ENCODE assay signal across 8 cellular contexts in genomic region chr3:45656575-45657363, GRCh38. TPM values are rescaled to one million over a fixed set of nuclear protein-coding genes. Genes with fewer than 3 reads are reported as not detected.
DNase-seq lines count a peak whose midpoint lies in the region; ATAC-seq and TF ChIP-seq lines count a peak whose summit lies in the region.

No MANE protein-coding gene starts in this region.

- H3K4me2 ChIP-seq in OCI-LY3 (ENCODE audit: low read length): peak overlapping the region; percentile 18

- H3K36me3 ChIP-seq in OCI-LY3 (replicated peaks; ENCODE audit: low read depth, low read length): peaks cover 12% of the 10 kb centered on the region
- H3K36me3 ChIP-seq in naive thymus-derived CD4-positive, alpha-beta T cell (ENCODE audit: control insufficient read depth in 2 of 3, insufficient read depth in 3 of 3, low read length in 3 of 3): no peaks in the 10 kb centered on the region

- no peak overlapping the region for H3K27ac ChIP-seq in OCI-LY3 (ENCODE audit: low read length)
- no peak overlapping the region for H3K27ac ChIP-seq in naive thymus-derived CD4-positive, alpha-beta T cell (ENCODE audit: low read depth, low read length)

- peak overlapping the region in 2 of 4 donors; percentile 29 to 63 for H3K4me3 Mint-ChIP-seq in IgD-negative memory B cell
- H3K4me3 Mint-ChIP-seq in naive thymus-derived CD4-positive, alpha-beta T cell: no peak overlapping the region
- H3K4me3 Mint-ChIP-seq in stimulated activated effector memory CD8-positive, alpha-beta T cell treated with anti-CD3 and anti-CD28 coated beads, Interleukin-12 subunit alpha, Interleukin-12 subunit beta, amount 100 ng/mL, for 72 hours: no peak overlapping the region

- H3K27me3 Mint-ChIP-seq in IgD-negative memory B cell: no peaks in the 10 kb centered on the region
- no peaks in the 10 kb centered on the region for H3K27me3 Mint-ChIP-seq in naive thymus-derived CD4-positive, alpha-beta T cell

- ATAC-seq in esophagus mucosa: peak; percentile 98
- peak; percentile 94 for ATAC-seq in naive thymus-derived CD4-positive, alpha-beta T cell
- ATAC-seq in stimulated activated effector memory CD8-positive, alpha-beta T cell treated with anti-CD3 and anti-CD28 coated beads, Interleukin-12 subunit alpha, Interleukin-12 subunit beta, amount 100 ng/mL, for 72 hours: peak; percentile 99

- H3K9ac ChIP-seq in OCI-LY3 (ENCODE audit: low read length): no peak overlapping the region

- peak; percentile 96 for TF ChIP-seq CTCF in OCI-LY3 (IDR thresholded peaks at IDR 0.05; ENCODE audit: low read depth, low read length)

- H3K27me3 ChIP-seq in OCI-LY3 (ENCODE audit: low read depth, low read length): no peaks in the 10 kb centered on the region
- no peaks in the 10 kb centered on the region for H3K27me3 ChIP-seq in naive thymus-derived CD4-positive, alpha-beta T cell (ENCODE audit: control insufficient read depth in 2 of 2, insufficient read depth in 2 of 2, low read length in 2 of 2)

- intact Hi-C loops in naive thymus-derived CD4-positive, alpha-beta T cell (cut with micrococcal nuclease): loop anchor here (1.0 to 5.0 kb wide), 6 partner anchors 63 to 1124 kb away; no protein-coding TSS in a partner anchor

- CTCF ChIA-PET in naive thymus-derived CD4-positive, alpha-beta T cell (lab: Charles Lee): interaction anchor here (0.6 to 4.5 kb wide), 22 partner anchors 10 to 620 kb away, joined by 3 to 74 read pairs (median 4); no protein-coding TSS in a partner anchor

- H2AFZ ChIP-seq in OCI-LY3 (ENCODE audit: low read depth, low read length): no peak overlapping the region

- DNase-seq in Ammon's horn (ENCODE audit: low spot score): peak; percentile 96
- peak; percentile 76 for DNase-seq in GM19238 (ENCODE audit: insufficient read length, low spot score)
- peak; percentile 89 for DNase-seq in activated CD8-positive, alpha-beta memory T cell treated with anti-CD3 and anti-CD28 coated beads, Interleukin-2, amount 50 U/mL, for 48 hours
- peak; percentile 65 to 83 (median 78) for DNase-seq in naive thymus-derived CD4-positive, alpha-beta T cell
- DNase-seq in stimulated activated effector memory CD8-positive, alpha-beta T cell treated with anti-CD3 and anti-CD28 coated beads, Interleukin-12 subunit alpha, Interleukin-12 subunit beta, amount 100 ng/mL, for 72 hours (ENCODE audit: low spot score in 2 of 2): peak; percentile 70 to 89

- no peaks in the 10 kb centered on the region for H3K9me3 ChIP-seq in OCI-LY3 (ENCODE audit: insufficient read depth, low read length)
- H3K9me3 ChIP-seq in naive thymus-derived CD4-positive, alpha-beta T cell (ENCODE audit: control insufficient read depth in 2 of 3, low read length in 3 of 3): no peaks in the 10 kb centered on the region

- H3K4me1 Mint-ChIP-seq in IgD-negative memory B cell: peaks cover 34 to 36% (median 36%) of the 10 kb centered on the region in 3 donors
- H3K4me1 Mint-ChIP-seq in naive thymus-derived CD4-positive, alpha-beta T cell: peaks cover 6 to 27% (median 18%) of the 10 kb centered on the region in 7 donors
- peaks cover 26% of the 10 kb centered on the region for H3K4me1 Mint-ChIP-seq in stimulated activated effector memory CD8-positive, alpha-beta T cell treated with anti-CD3 and anti-CD28 coated beads, Interleukin-12 subunit alpha, Interleukin-12 subunit beta, amount 100 ng/mL, for 72 hours

- POLR2A ChIA-PET in naive thymus-derived CD4-positive, alpha-beta T cell (lab: Charles Lee): interaction anchor here (0.6 to 1.4 kb wide), 5 partner anchors 15 to 149 kb away, joined by 3 to 4 read pairs (median 3); no protein-coding TSS in a partner anchor

- H3K4me3 ChIP-seq in OCI-LY3 (ENCODE audit: low read length): no peak overlapping the region
- no peak overlapping the region for H3K4me3 ChIP-seq in naive thymus-derived CD4-positive, alpha-beta T cell (ENCODE audit: low read length)

- no peaks in the 10 kb centered on the region for H3K9me3 Mint-ChIP-seq in IgD-negative memory B cell
- no peaks in the 10 kb centered on the region for H3K9me3 Mint-ChIP-seq in naive thymus-derived CD4-positive, alpha-beta T cell
- H3K9me3 Mint-ChIP-seq in stimulated activated effector memory CD8-positive, alpha-beta T cell treated with anti-CD3 and anti-CD28 coated beads, Interleukin-12 subunit alpha, Interleukin-12 subunit beta, amount 100 ng/mL, for 72 hours: no peaks in the 10 kb centered on the region

- peaks cover 85% of the 10 kb centered on the region for H4K20me1 ChIP-seq in OCI-LY3 (ENCODE audit: insufficient read depth, low read length)

- peak overlapping the region in 2 of 3 donors; percentile 1 to 3 for H3K27ac Mint-ChIP-seq in IgD-negative memory B cell
- H3K27ac Mint-ChIP-seq in naive thymus-derived CD4-positive, alpha-beta T cell: peak overlapping the region in 1 of 9 donors; percentile 30
- no peak overlapping the region for H3K27ac Mint-ChIP-seq in stimulated activated effector memory CD8-positive, alpha-beta T cell treated with anti-CD3 and anti-CD28 coated beads, Interleukin-12 subunit alpha, Interleukin-12 subunit beta, amount 100 ng/mL, for 72 hours

- H3K79me2 ChIP-seq in OCI-LY3 (ENCODE audit: low read length): peaks cover 81% of the 10 kb centered on the region

- H3K36me3 Mint-ChIP-seq in IgD-negative memory B cell: peaks cover 2% of the 10 kb centered on the region
- peaks cover 0 to 5% (median 0%) of the 10 kb centered on the region in 5 donors for H3K36me3 Mint-ChIP-seq in naive thymus-derived CD4-positive, alpha-beta T cell
- peaks cover 16% of the 10 kb centered on the region for H3K36me3 Mint-ChIP-seq in stimulated activated effector memory CD8-positive, alpha-beta T cell treated with anti-CD3 and anti-CD28 coated beads, Interleukin-12 subunit alpha, Interleukin-12 subunit beta, amount 100 ng/mL, for 72 hours

- H3K4me1 ChIP-seq in OCI-LY3 (ENCODE audit: low read length): peaks cover 33% of the 10 kb centered on the region
- no peaks in the 10 kb centered on the region for H3K4me1 ChIP-seq in naive thymus-derived CD4-positive, alpha-beta T cell (ENCODE audit: control insufficient read depth in 2 of 2, insufficient read depth in 2 of 2, low read length in 2 of 2)

RNA-seq across cellular contexts. Expression of gene SACM1L, which starts 32.4 kb away (rescaled TPM):
- polyA plus RNA-seq in IgD-negative memory B cell: 14.9 TPM
- 22.8 TPM for total RNA-seq in esophagus mucosa
- total RNA-seq in naive thymus-derived CD4-positive, alpha-beta T cell: 10 to 100 TPM; 60.8 to 93.8 (median 70.5) TPM
- 10 to 100 TPM; 21.1 to 38.0 TPM for polyA plus RNA-seq in naive thymus-derived CD4-positive, alpha-beta T cell
